Comparison of ENCODE assay signal across 21 cellular contexts in genomic region chr3:108966773-108967172, GRCh38. TPM values are rescaled to one million over a fixed set of nuclear protein-coding genes. Genes with fewer than 3 reads are reported as not detected.
DNase-seq lines count a peak whose midpoint lies in the region; ATAC-seq and TF ChIP-seq lines count a peak whose summit lies in the region.
"Had no signal": no experiment of that assay in that cellular context is flagged by ENCODE, and none has a peak within 500 bp of the region (broad histone marks: within the 10 kb centered on the region; RNA-seq: fewer than 3 reads in every experiment).

No MANE protein-coding gene starts in this region.

- POLR2A ChIA-PET in naive thymus-derived CD8-positive, alpha-beta T cell (lab: Charles Lee): no interaction called here

- ATAC-seq in activated naive CD4-positive, alpha-beta T cell treated with anti-CD3 and anti-CD28 coated beads, Interleukin-2, amount 50 U/mL, for 72 hours: peak; percentile 16 to 77
- peak; percentile 71 for ATAC-seq in HG02610 (IDR thresholded peaks at IDR 0.05; ENCODE audit: unreplicated experiment)
- ATAC-seq in stimulated activated naive CD8-positive, alpha-beta T cell treated with anti-CD3 and anti-CD28 coated beads, Interleukin-15, Interleukin-2, amounts not matched to agents 100 U/mL and 50 U/mL, for 24 hours: peak; percentile 19
- ATAC-seq in naive thymus-derived CD8-positive, alpha-beta T cell: no peak
- no peak for ATAC-seq in HG02884 (IDR thresholded peaks at IDR 0.05; ENCODE audit: unreplicated experiment)
- ATAC-seq: HepG2 had no signal

- TF ChIP-seq CTCF in progenitor cell of endocrine pancreas (IDR thresholded peaks at IDR 0.05; ENCODE audit: unreplicated experiment): no peak

- no peaks in the 10 kb centered on the region for H3K36me3 Mint-ChIP-seq in activated naive CD4-positive, alpha-beta T cell treated with anti-CD3 and anti-CD28 coated beads, Interleukin-2, amount 50 U/mL, for 72 hours
- no peaks in the 10 kb centered on the region for H3K36me3 Mint-ChIP-seq in naive thymus-derived CD8-positive, alpha-beta T cell
- no peaks in the 10 kb centered on the region for H3K36me3 Mint-ChIP-seq in progenitor cell of endocrine pancreas (ENCODE audit: insufficient read depth)

- no peak overlapping the region for H3K27ac Mint-ChIP-seq in activated naive CD4-positive, alpha-beta T cell treated with anti-CD3 and anti-CD28 coated beads, Interleukin-2, amount 50 U/mL, for 72 hours
- no peak overlapping the region for H3K27ac Mint-ChIP-seq in naive thymus-derived CD8-positive, alpha-beta T cell
- no peak overlapping the region for H3K27ac Mint-ChIP-seq in progenitor cell of endocrine pancreas
- H3K27ac Mint-ChIP-seq: CD4-positive, alpha-beta T cell; H9; IgD-negative memory B cell had no signal

- no peaks in the 10 kb centered on the region for H3K27me3 Mint-ChIP-seq in naive thymus-derived CD8-positive, alpha-beta T cell
- H3K27me3 Mint-ChIP-seq in progenitor cell of endocrine pancreas: no peaks in the 10 kb centered on the region
- H3K27me3 Mint-ChIP-seq: CD4-positive, alpha-beta T cell; IgD-negative memory B cell had no signal

- no peak overlapping the region for H3K4me3 Mint-ChIP-seq in naive thymus-derived CD8-positive, alpha-beta T cell
- no peak overlapping the region for H3K4me3 Mint-ChIP-seq in progenitor cell of endocrine pancreas (ENCODE audit: low read depth)
- H3K4me3 Mint-ChIP-seq: CD4-positive, alpha-beta T cell; H9; IgD-negative memory B cell had no signal

- no peaks in the 10 kb centered on the region for H3K9me3 Mint-ChIP-seq in activated naive CD4-positive, alpha-beta T cell treated with anti-CD3 and anti-CD28 coated beads, Interleukin-2, amount 50 U/mL, for 72 hours
- H3K9me3 Mint-ChIP-seq in naive thymus-derived CD8-positive, alpha-beta T cell: no peaks in the 10 kb centered on the region
- no peaks in the 10 kb centered on the region for H3K9me3 Mint-ChIP-seq in progenitor cell of endocrine pancreas (ENCODE audit: low read depth)
- H3K9me3 Mint-ChIP-seq: CD4-positive, alpha-beta T cell; H9; IgD-negative memory B cell had no signal

- no peak for DNase-seq in activated naive CD4-positive, alpha-beta T cell treated with anti-CD3 and anti-CD28 coated beads, Interleukin-2, amount 50 U/mL, for 72 hours (ENCODE audit: low spot score in 2 of 2)
- no peak for DNase-seq in activated naive CD4-positive, alpha-beta T cell treated with Interleukin-2 at 50 U/mL for 16 hours
- peak; percentile 83 for DNase-seq in SW480 (ENCODE audit: low spot score)
- no peak for DNase-seq in stimulated activated naive CD8-positive, alpha-beta T cell treated with anti-CD3 and anti-CD28 coated beads, Interleukin-15, Interleukin-2, amounts not matched to agents 100 U/mL and 50 U/mL, for 24 hours
- DNase-seq in naive thymus-derived CD8-positive, alpha-beta T cell: no peak
- DNase-seq in progenitor cell of endocrine pancreas (ENCODE audit: low spot score, unreplicated experiment): no peak
- DNase-seq: ACHN; AML-193; Caco-2; CD4-positive, alpha-beta T cell; DMS153; DMS79; GF-D8; H9; KBM-7 had no signal

- H3K4me1 Mint-ChIP-seq in naive thymus-derived CD8-positive, alpha-beta T cell: peaks cover 0 to 5% (median under 1%) of the 10 kb centered on the region in 4 donors
- no peaks in the 10 kb centered on the region for H3K4me1 Mint-ChIP-seq in progenitor cell of endocrine pancreas (ENCODE audit: low read depth)

RNA-seq across cellular contexts. Expression of gene GUCA1C, which starts 13.1 kb away (rescaled TPM):
- total RNA-seq in activated naive CD4-positive, alpha-beta T cell treated with anti-CD3 and anti-CD28 coated beads, Interleukin-2, amount 50 U/mL, for 72 hours: not detected
- not detected for total RNA-seq in naive thymus-derived CD8-positive, alpha-beta T cell
- not detected for polyA plus RNA-seq in naive thymus-derived CD8-positive, alpha-beta T cell
- total RNA-seq in progenitor cell of endocrine pancreas: not detected in 2 replicates
- total RNA-seq: Caco-2; CD4-positive, alpha-beta T cell; H1; H9; HepG2 had no signal
- polyA plus RNA-seq: BJ, H1, HepG2, IgD-negative memory B cell had no signal

Comparison
In these comparisons a context has a peak if more than half of its experiments do, and no peak if none do; other contexts are left out.
1. ATAC-seq: peak in activated naive CD4-positive, alpha-beta T cell treated with anti-CD3 and anti-CD28 coated beads, Interleukin-2, amount 50 U/mL, for 72 hours (2 of 2), HG02610 (single experiment) and stimulated activated naive CD8-positive, alpha-beta T cell treated with anti-CD3 and anti-CD28 coated beads, Interleukin-15, Interleukin-2, amounts not matched to agents 100 U/mL and 50 U/mL, for 24 hours (single experiment); none in naive thymus-derived CD8-positive, alpha-beta T cell (0 of 2) and HG02884 (single experiment).